Comparison of ENCODE assay signal across 9 cellular contexts in the genomic region with DNA sequence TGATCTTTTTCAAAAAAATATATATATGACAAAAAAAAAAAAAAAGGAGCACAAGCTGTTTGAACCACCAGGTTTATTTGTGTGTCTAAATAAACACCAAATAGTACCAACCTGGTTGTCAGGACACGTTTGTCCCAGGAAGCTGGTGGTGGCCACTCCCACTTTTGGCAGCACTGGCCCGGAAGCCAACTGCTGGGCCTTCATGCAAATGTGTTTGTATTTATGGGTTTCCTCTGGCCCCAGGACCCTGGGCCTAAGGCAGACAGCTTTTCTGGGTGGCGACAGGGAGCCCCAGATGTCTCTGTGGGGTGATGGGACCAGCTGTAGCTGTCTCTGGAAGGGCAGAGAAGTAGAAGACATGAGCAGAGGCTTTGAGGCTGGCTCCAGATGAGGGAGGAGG. TPM values are rescaled to one million over a fixed set of nuclear protein-coding genes. Genes with fewer than 3 reads are reported as not detected.
DNase-seq lines count a peak whose midpoint lies in the region; ATAC-seq, FAIRE-seq and TF ChIP-seq lines count a peak whose summit lies in the region.
"Had no signal": no experiment of that assay in that cellular context is flagged by ENCODE, and none has a peak within 500 bp of the region (broad histone marks: within the 10 kb centered on the region; RNA-seq: fewer than 3 reads in every experiment).

No MANE protein-coding gene starts in this region.

- FAIRE-seq in pancreas (lab: Jason Lieb, UNC): no peak

- TF ChIP-seq CTCF in pancreas (IDR thresholded peaks at IDR 0.05): no peak

- no peak overlapping the region for H3K27ac ChIP-seq in pancreas

- intact Hi-C loops in pancreas (cut with DNase I): loop anchor here in 1 of 3 donors (5.0 kb wide), 1 partner anchor 70 kb away; no protein-coding TSS in a partner anchor

- H3K4me1 ChIP-seq in pancreas: peaks cover 0 to 9% (median 0%) of the 10 kb centered on the region in 3 donors

- WGBS in pancreas, 2 donors: 32% methylated on average over 3 of the region's 3 CpGs

- peak; percentile 62 for ATAC-seq in GM19043 (IDR thresholded peaks at IDR 0.05; ENCODE audit: low read depth, unreplicated experiment)
- peak; percentile 8 to 58 (median 43) for ATAC-seq in pancreas

- peak; percentile 63 for DNase-seq in H7
- DNase-seq in NAMALWA (ENCODE audit: low spot score): peak; percentile 64
- peak in 2 of 6 donors; percentile 58 to 69 for DNase-seq in pancreas
- no peak for DNase-seq in NOMO-1 treated with DMSO at 0.1 percent for 48 hours (lab: John Stamatoyannopoulos, UW; ENCODE audit: unreplicated experiment)
- no peak for DNase-seq in activated CD4-positive, CD25-positive, alpha-beta regulatory T cell treated with anti-CD3 and anti-CD28 coated beads, Interleukin-2, amount 50 U/mL, for 72 hours
- DNase-seq in T-helper 2 cell: no peak
- DNase-seq in cerebellum (ENCODE audit: low spot score): no peak
- DNase-seq: IMR-90 had no signal

- no peaks in the 10 kb centered on the region; the same call in 1 of the 2 replicates for H3K27me3 ChIP-seq in H7 (ENCODE audit: control insufficient read depth, insufficient read depth, low read length)
- H3K27me3 ChIP-seq in pancreas: no peaks in the 10 kb centered on the region

- H3K36me3 ChIP-seq in H7 (replicated peaks; ENCODE audit: control insufficient read depth, insufficient read depth, low read length) (peaks cover 9% of the 10 kb centered on the region), pancreas (peaks cover 0 to 21% (median 4%) of the 10 kb centered on the region in 3 donors)

- H3K9me3 ChIP-seq in pancreas: no peaks in the 10 kb centered on the region

- no peak overlapping the region for H3K4me3 ChIP-seq in H7 (ENCODE audit: insufficient read depth, low read depth, low read length)
- no peak overlapping the region for H3K4me3 ChIP-seq in pancreas

RNA-seq across cellular contexts. Expression of a gene that starts 31.6 kb away (rescaled TPM):
- total RNA-seq in H7 (2014; rRNA removed; shearing (Covaris generic)): 2.9 and 3.1 TPM in 2 replicates
- total RNA-seq in pancreas: 10 to 100 TPM; 10.7 to 32.5 (median 14.6) TPM
- polyA plus RNA-seq in pancreas: 10 to 100 TPM; 13.4 to 22.6 TPM
- 0.73 TPM for total RNA-seq in cerebellum

Comparison
In these comparisons a context has a peak if more than half of its experiments do, and no peak if none do; other contexts are left out.
1. DNase-seq: peak in H7 (single experiment) and NAMALWA (single experiment); none in NOMO-1 treated with DMSO at 0.1 percent for 48 hours (single experiment), activated CD4-positive, CD25-positive, alpha-beta regulatory T cell treated with anti-CD3 and anti-CD28 coated beads, Interleukin-2, amount 50 U/mL, for 72 hours (single experiment), T-helper 2 cell (0 of 5) and cerebellum (single experiment).